In genomic region chrX:18348047-18348446, GRCh38 we compare ENCODE assay signal across 2 cellular contexts.
TF ChIP-seq lines count a peak whose summit lies in the region.

No MANE protein-coding gene starts in this region.

TF ChIP-seq in HCT116, 20 proteins besides CTCF, POLR2A, EP300 and RAD21:
- TF ChIP-seq SP1 (IDR thresholded peaks at IDR 0.05; ENCODE audit: low read depth): no peak
- TF ChIP-seq ATF3 (IDR thresholded peaks at IDR 0.05): no peak
- no peak for TF ChIP-seq CEBPB (IDR thresholded peaks at IDR 0.05; ENCODE audit: low read depth)

TF ChIP-seq in H1, 55 proteins besides CTCF, POLR2A, EP300 and RAD21:
- TF ChIP-seq KDM5A (IDR thresholded peaks at IDR 0.05; ENCODE audit: low read length) (no peak), CBX5 (IDR thresholded peaks at IDR 0.05; ENCODE audit: low read depth, low read length) (no peak), BCL11A (IDR thresholded peaks at IDR 0.05; ENCODE audit: low read depth in 2 of 2, low read length in 2 of 2) (no peak), GTF2F1 (IDR thresholded peaks at IDR 0.05; ENCODE audit: borderline replicate concordance, low read depth, low read length) (no peak), ASH2L (IDR thresholded peaks at IDR 0.05; ENCODE audit: low read length) (no peak), MAFK (IDR thresholded peaks at IDR 0.05; ENCODE audit: low read depth, low read length) (no peak), CTBP2 (IDR thresholded peaks at IDR 0.05; ENCODE audit: borderline replicate concordance, insufficient read depth, insufficient read length, low read length) (no peak), ATF2 (IDR thresholded peaks at IDR 0.05; ENCODE audit: low read length) (no peak), JUND (IDR thresholded peaks at IDR 0.05; ENCODE audit: low read length) (no peak), RFX5 (IDR thresholded peaks at IDR 0.05; ENCODE audit: borderline replicate concordance, low read depth, low read length) (no peak)
